In genomic region chr1:218299416-218299815, GRCh38 we compare ENCODE assay signal across 9 cellular contexts. TPM values are rescaled to one million over a fixed set of nuclear protein-coding genes. Genes with fewer than 3 reads are reported as not detected.
DNase-seq lines count a peak whose midpoint lies in the region; ATAC-seq lines count a peak whose summit lies in the region.
"Had no signal": no experiment of that assay in that cellular context is flagged by ENCODE, and none has a peak within 500 bp of the region (broad histone marks: within the 10 kb centered on the region; RNA-seq: fewer than 3 reads in every experiment).

No MANE protein-coding gene starts in this region.

- no peak overlapping the region for H2AK5ac ChIP-seq in mesenchymal stem cell (ENCODE audit: low read length, severe bottlenecking)

- no peak overlapping the region for H4K91ac ChIP-seq in mesenchymal stem cell (ENCODE audit: low read length)

- H3K4me1 Mint-ChIP-seq in activated CD8-positive, alpha-beta memory T cell treated with anti-CD3 and anti-CD28 coated beads, Interleukin-2, amount 10 ng/mL, durations not matched to agents 7 days and 5 days = peaks cover 13% of the 10 kb centered on the region
- peaks cover 8 to 11% (median 10%) of the 10 kb centered on the region in 4 donors for H3K4me1 Mint-ChIP-seq in CD4-positive, alpha-beta memory T cell

- no peak overlapping the region for H3K27ac Mint-ChIP-seq in activated CD8-positive, alpha-beta memory T cell treated with anti-CD3 and anti-CD28 coated beads, Interleukin-2, amount 10 ng/mL, durations not matched to agents 7 days and 5 days
- no peak overlapping the region for H3K27ac Mint-ChIP-seq in CD4-positive, alpha-beta memory T cell
- H3K27ac Mint-ChIP-seq: activated naive CD8-positive, alpha-beta T cell treated with anti-CD3 and anti-CD28 coated beads, Interleukin-2, amount 10 ng/mL, durations not matched to agents 7 days and 5 days had no signal

- H3K4me2 ChIP-seq in mesenchymal stem cell (ENCODE audit: low read length, poor library complexity, severe bottlenecking) = no peak overlapping the region

- H3K27ac ChIP-seq in mesenchymal stem cell (ENCODE audit: low read length, poor library complexity, severe bottlenecking) = no peak overlapping the region
- H3K27ac ChIP-seq in CD4-positive, alpha-beta memory T cell (ENCODE audit: low read depth, low read length) = no peak overlapping the region

- H3K14ac ChIP-seq in mesenchymal stem cell (ENCODE audit: low read length in 2 of 2) = no peak overlapping the region

- WGBS in mesenchymal stem cell = 78% methylated on average over 2 of the region's 2 CpGs

- H2BK12ac ChIP-seq in mesenchymal stem cell (ENCODE audit: low read length in 2 of 2) = no peak overlapping the region

- H2BK120ac ChIP-seq in mesenchymal stem cell (ENCODE audit: low read depth, low read length) = no peak overlapping the region

- H3K9ac ChIP-seq in mesenchymal stem cell (ENCODE audit: low read length) = peak overlapping the region; percentile 57

- H4K8ac ChIP-seq in mesenchymal stem cell (ENCODE audit: low read length) = no peak overlapping the region

- H3K4me1 ChIP-seq in mesenchymal stem cell (ENCODE audit: control insufficient read depth, insufficient read depth, low read depth, low read length) = no peaks in the 10 kb centered on the region
- H3K4me1 ChIP-seq in CD4-positive, alpha-beta memory T cell (ENCODE audit: insufficient read depth, low read length) = no peaks in the 10 kb centered on the region

- no peaks in the 10 kb centered on the region for H3K27me3 Mint-ChIP-seq in activated CD8-positive, alpha-beta memory T cell treated with anti-CD3 and anti-CD28 coated beads, Interleukin-2, amount 10 ng/mL, durations not matched to agents 7 days and 5 days
- no peaks in the 10 kb centered on the region for H3K27me3 Mint-ChIP-seq in CD4-positive, alpha-beta memory T cell
- H3K27me3 Mint-ChIP-seq: activated naive CD8-positive, alpha-beta T cell treated with anti-CD3 and anti-CD28 coated beads, Interleukin-2, amount 10 ng/mL, durations not matched to agents 7 days and 5 days had no signal

- intact Hi-C loops in CD4-positive, alpha-beta memory T cell (cut with micrococcal nuclease) = no loop called here
- intact Hi-C loops in posterior vena cava (cut with DNase I) = no loop called here

- CTCF ChIA-PET in activated CD8-positive, alpha-beta memory T cell treated with anti-CD3 and anti-CD28 coated beads, Interleukin-2, amount 10 ng/mL, durations not matched to agents 7 days and 5 days (lab: Charles Lee) = interaction anchor here (0.6 to 1.4 kb wide), 3 partner anchors 8 to 28 kb away, joined by 3 to 4 read pairs (median 3); no protein-coding TSS in a partner anchor
- CTCF ChIA-PET in CD4-positive, alpha-beta memory T cell (lab: Charles Lee; ENCODE audit: partially characterized antibody) = no interaction called here

- H3K4me3 ChIP-seq in mesenchymal stem cell (ENCODE audit: insufficient read depth in 1 of 2, low read depth in 1 of 2, low read length in 2 of 2) = no peak overlapping the region
- H3K4me3 ChIP-seq in CD4-positive, alpha-beta memory T cell (ENCODE audit: low read length in 2 of 2) = no peak overlapping the region

- no peak overlapping the region for H2BK5ac ChIP-seq in mesenchymal stem cell (ENCODE audit: low read depth, low read length, poor library complexity, severe bottlenecking)

- no peak overlapping the region for H3K23ac ChIP-seq in mesenchymal stem cell (ENCODE audit: low read length in 2 of 2)

- no peak for DNase-seq in activated CD8-positive, alpha-beta memory T cell treated with anti-CD3 and anti-CD28 coated beads, Interleukin-2, amount 10 ng/mL, durations not matched to agents 7 days and 5 days
- DNase-seq in activated CD8-positive, alpha-beta memory T cell treated with anti-CD3 and anti-CD28 coated beads, Interleukin-2, amount 50 U/mL, for 4 hours = no peak
- DNase-seq in LHCN-M2 (ENCODE audit: low read depth) = peak; percentile 46
- DNase-seq in astrocyte of the hippocampus (ENCODE audit: low read depth, low spot score) = peak; percentile 70
- peak; percentile 60 for DNase-seq in mesenchymal stem cell
- DNase-seq in NCI-H524 treated with DMSO at 0.1 percent for 48 hours (lab: John Stamatoyannopoulos, UW) = no peak
- no peak for DNase-seq in CD4-positive, alpha-beta memory T cell
- no peak for DNase-seq in posterior vena cava (ENCODE audit: low spot score)
- DNase-seq: activated naive CD8-positive, alpha-beta T cell treated with anti-CD3 and anti-CD28 coated beads, Interleukin-2, amount 10 ng/mL, durations not matched to agents 7 days and 5 days had no signal

- peaks cover 17% of the 10 kb centered on the region for H3K79me1 ChIP-seq in mesenchymal stem cell (replicated peaks; ENCODE audit: low read length, poor library complexity, severe bottlenecking)

- H2AFZ ChIP-seq in mesenchymal stem cell (ENCODE audit: low read depth, low read length) = no peak overlapping the region

- no peak overlapping the region for H3K4ac ChIP-seq in mesenchymal stem cell (ENCODE audit: low read depth in 1 of 2, low read length in 2 of 2)

- no peak overlapping the region for H2BK15ac ChIP-seq in mesenchymal stem cell (ENCODE audit: low read depth, poor library complexity, severe bottlenecking)

- H3K4me3 Mint-ChIP-seq in activated CD8-positive, alpha-beta memory T cell treated with anti-CD3 and anti-CD28 coated beads, Interleukin-2, amount 10 ng/mL, durations not matched to agents 7 days and 5 days = no peak overlapping the region
- H3K4me3 Mint-ChIP-seq in CD4-positive, alpha-beta memory T cell = no peak overlapping the region
- H3K4me3 Mint-ChIP-seq: activated naive CD8-positive, alpha-beta T cell treated with anti-CD3 and anti-CD28 coated beads, Interleukin-2, amount 10 ng/mL, durations not matched to agents 7 days and 5 days had no signal

- no peak overlapping the region for H3K18ac ChIP-seq in mesenchymal stem cell (ENCODE audit: low read depth in 1 of 2, low read length in 2 of 2)

- POLR2A ChIA-PET in CD4-positive, alpha-beta memory T cell (lab: Charles Lee; ENCODE audit: partially characterized antibody) = no interaction called here

- H3K9me3 ChIP-seq in mesenchymal stem cell (ENCODE audit: control insufficient read depth, low read length) = no peaks in the 10 kb centered on the region
- no peaks in the 10 kb centered on the region for H3K9me3 ChIP-seq in CD4-positive, alpha-beta memory T cell (ENCODE audit: control insufficient read depth in 1 of 2, low read length in 2 of 2)

- peak; percentile 42 for ATAC-seq in activated CD8-positive, alpha-beta memory T cell treated with anti-CD3 and anti-CD28 coated beads, Interleukin-2, amount 10 ng/mL, durations not matched to agents 7 days and 5 days

- peaks cover 0 to 3% of the 10 kb centered on the region in 2 experiments for H3K36me3 ChIP-seq in mesenchymal stem cell (ENCODE audit: control insufficient read depth in 1 of 2, insufficient read depth in 2 of 2, low read depth in 1 of 2, low read length in 2 of 2)
- peaks cover under 1% of the 10 kb centered on the region for H3K36me3 ChIP-seq in CD4-positive, alpha-beta memory T cell (ENCODE audit: insufficient read depth, low read length)

- no peaks in the 10 kb centered on the region for H3K9me3 Mint-ChIP-seq in activated CD8-positive, alpha-beta memory T cell treated with anti-CD3 and anti-CD28 coated beads, Interleukin-2, amount 10 ng/mL, durations not matched to agents 7 days and 5 days (ENCODE audit: low read depth)
- H3K9me3 Mint-ChIP-seq in CD4-positive, alpha-beta memory T cell = peaks cover 0 to 1% (median 0%) of the 10 kb centered on the region in 8 donors
- H3K9me3 Mint-ChIP-seq: activated naive CD8-positive, alpha-beta T cell treated with anti-CD3 and anti-CD28 coated beads, Interleukin-2, amount 10 ng/mL, durations not matched to agents 7 days and 5 days had no signal

- no peaks in the 10 kb centered on the region for H3K27me3 ChIP-seq in mesenchymal stem cell (ENCODE audit: control insufficient read depth in 1 of 2, insufficient read depth in 1 of 2, low read length in 2 of 2)
- H3K27me3 ChIP-seq in CD4-positive, alpha-beta memory T cell (ENCODE audit: insufficient read depth, low read length) = no peaks in the 10 kb centered on the region

- H3K36me3 Mint-ChIP-seq in activated CD8-positive, alpha-beta memory T cell treated with anti-CD3 and anti-CD28 coated beads, Interleukin-2, amount 10 ng/mL, durations not matched to agents 7 days and 5 days = peaks cover 3% of the 10 kb centered on the region
- H3K36me3 Mint-ChIP-seq in CD4-positive, alpha-beta memory T cell = peaks cover 7 to 24% of the 10 kb centered on the region in 2 donors

RNA-seq across cellular contexts. Expression of gene RRP15, which starts 14.3 kb away (rescaled TPM):
- 10 to 100 TPM; 10.7 to 17.8 TPM for total RNA-seq in activated CD8-positive, alpha-beta memory T cell treated with anti-CD3 and anti-CD28 coated beads, Interleukin-2, amount 10 ng/mL, durations not matched to agents 7 days and 5 days
- total RNA-seq in LHCN-M2 (2014; rRNA removed) (8.2 and 8.9 TPM in 2 replicates), posterior vena cava (10 to 100 TPM; 25.8 to 26.4 TPM)
- polyA plus RNA-seq in LHCN-M2 (2012) = 8.6 TPM
- 40.0 TPM for polyA plus RNA-seq in mesenchymal stem cell (2013, experiment 1 of 2)
- 36.7 TPM for polyA plus RNA-seq in mesenchymal stem cell (2013, experiment 2 of 2)
- total RNA-seq in CD4-positive, alpha-beta memory T cell = 10 to 100 TPM; 14.1 to 16.8 TPM
- 10 to 100 TPM; 12.8 to 20.7 TPM for polyA plus RNA-seq in CD4-positive, alpha-beta memory T cell

RNA-seq across cellular contexts. Expression of gene TGFB2, which starts 45.7 kb away (rescaled TPM):
- total RNA-seq in activated CD8-positive, alpha-beta memory T cell treated with anti-CD3 and anti-CD28 coated beads, Interleukin-2, amount 10 ng/mL, durations not matched to agents 7 days and 5 days = not detected
- 5.1 and 7.7 TPM in 2 replicates for total RNA-seq in LHCN-M2 (2014; rRNA removed)
- polyA plus RNA-seq in LHCN-M2 (2012) = 36.3 TPM
- 23.5 TPM for polyA plus RNA-seq in mesenchymal stem cell (2013, experiment 1 of 2)
- polyA plus RNA-seq in mesenchymal stem cell (2013, experiment 2 of 2) = 23.9 TPM
- total RNA-seq in CD4-positive, alpha-beta memory T cell = not detected
- polyA plus RNA-seq in CD4-positive, alpha-beta memory T cell = not detected
- 10 to 100 TPM in 1 of 2 donors, 1 to 10 TPM in 1; 10.0 to 17.2 TPM for total RNA-seq in posterior vena cava
- total RNA-seq: activated naive CD8-positive, alpha-beta T cell treated with anti-CD3 and anti-CD28 coated beads, Interleukin-2, amount 10 ng/mL, durations not matched to agents 7 days and 5 days had no signal

Comparison
In these comparisons a context has a peak if more than half of its experiments do, and no peak if none do; other contexts are left out.
1. DNase-seq: peak in LHCN-M2 (single experiment), astrocyte of the hippocampus (single experiment) and mesenchymal stem cell (single experiment); none in activated CD8-positive, alpha-beta memory T cell treated with anti-CD3 and anti-CD28 coated beads, Interleukin-2, amount 10 ng/mL, durations not matched to agents 7 days and 5 days (single experiment), activated CD8-positive, alpha-beta memory T cell treated with anti-CD3 and anti-CD28 coated beads, Interleukin-2, amount 50 U/mL, for 4 hours (single experiment), NCI-H524 treated with DMSO at 0.1 percent for 48 hours (single experiment), CD4-positive, alpha-beta memory T cell (0 of 5) and posterior vena cava (single experiment).